8 cellular contexts compared by ENCODE assay signal in the genomic region with DNA sequence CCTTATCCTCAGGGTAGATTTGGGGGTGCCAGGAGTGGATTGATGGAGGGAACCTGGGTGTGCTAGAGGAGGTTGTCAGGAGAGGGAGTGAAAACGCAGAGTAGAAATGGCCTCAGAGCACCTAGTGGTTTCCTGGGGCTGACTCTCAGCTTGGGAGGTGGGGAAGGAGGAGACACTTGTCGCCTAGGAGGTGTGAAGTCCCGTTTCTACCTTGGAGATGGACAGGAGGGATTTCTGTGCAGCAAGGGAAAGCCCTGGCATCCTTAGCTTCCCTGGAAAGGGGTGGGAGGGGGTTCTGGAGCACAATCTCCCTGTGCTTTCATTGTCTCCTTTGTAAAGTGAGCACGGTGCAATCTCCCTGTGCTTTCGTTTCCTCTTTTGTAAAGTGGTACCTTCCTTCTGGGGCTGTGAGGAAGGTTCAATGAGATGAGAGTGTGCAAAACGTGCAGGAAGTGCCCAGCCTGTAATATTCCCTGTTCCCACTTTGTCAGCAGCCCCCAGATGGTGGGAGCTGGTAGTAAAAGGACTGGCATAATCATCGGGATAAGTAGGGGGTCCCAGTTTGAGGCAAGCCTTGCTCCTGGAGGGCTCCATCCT. TPM values are rescaled to one million over a fixed set of nuclear protein-coding genes. Genes with fewer than 3 reads are reported as not detected.
A peak's percentile ranks its signal among the peaks of the same experiment; 100 is the strongest.
DNase-seq lines count a peak whose midpoint lies in the region; ATAC-seq lines count a peak whose summit lies in the region.

No MANE protein-coding gene starts in this region.

- no peaks in the 10 kb centered on the region for H3K9me3 Mint-ChIP-seq in activated T-cell treated with anti-CD3 and anti-CD28 coated beads, Interleukin-2, amount 50 U/mL, for 24 hours
- no peaks in the 10 kb centered on the region for H3K9me3 Mint-ChIP-seq in activated CD4-positive, alpha-beta memory T cell treated with anti-CD3 and anti-CD28 coated beads, Interleukin-2, amount 10 ng/mL, durations not matched to agents 7 days and 5 days
- no peaks in the 10 kb centered on the region for H3K9me3 Mint-ChIP-seq in stimulated activated naive CD8-positive, alpha-beta T cell treated with anti-CD3 and anti-CD28 coated beads, Interleukin-15, Interleukin-2, amounts not matched to agents 100 ng/mL and 50 ng/mL, for 24 hours

- peak overlapping the region; percentile 83 for H3K4me3 Mint-ChIP-seq in activated T-cell treated with anti-CD3 and anti-CD28 coated beads, Interleukin-2, amount 50 U/mL, for 24 hours
- H3K4me3 Mint-ChIP-seq in activated CD4-positive, alpha-beta memory T cell treated with anti-CD3 and anti-CD28 coated beads, Interleukin-2, amount 10 ng/mL, durations not matched to agents 7 days and 5 days = peak overlapping the region; percentile 82
- peak overlapping the region; percentile 84 for H3K4me3 Mint-ChIP-seq in stimulated activated naive CD8-positive, alpha-beta T cell treated with anti-CD3 and anti-CD28 coated beads, Interleukin-15, Interleukin-2, amounts not matched to agents 100 ng/mL and 50 ng/mL, for 24 hours

- DNase-seq in activated T-cell treated with anti-CD3 and anti-CD28 coated beads, Interleukin-2, amount 50 U/mL, for 24 hours = peak; percentile 44
- no peak for DNase-seq in activated T-cell treated with anti-CD3 and anti-CD28 coated beads for 4 hours
- peak; percentile 42 for DNase-seq in activated CD4-positive, alpha-beta memory T cell treated with anti-CD3 and anti-CD28 coated beads, Interleukin-2, amount 10 ng/mL, durations not matched to agents 7 days and 5 days
- no peak for DNase-seq in retina
- DNase-seq in hepatic stellate cell (ENCODE audit: low spot score) = no peak
- no peak for DNase-seq in DMS114 treated with DMSO at 0.1 percent for 48 hours (lab: John Stamatoyannopoulos, UW; ENCODE audit: unreplicated experiment)

- ATAC-seq in HG02840 (IDR thresholded peaks at IDR 0.05; ENCODE audit: low FRiP score, unreplicated experiment) = peak; percentile 55

- H3K27ac Mint-ChIP-seq in activated T-cell treated with anti-CD3 and anti-CD28 coated beads, Interleukin-2, amount 50 U/mL, for 24 hours = peak overlapping the region; percentile 63
- peak overlapping the region; percentile 84 for H3K27ac Mint-ChIP-seq in activated CD4-positive, alpha-beta memory T cell treated with anti-CD3 and anti-CD28 coated beads, Interleukin-2, amount 10 ng/mL, durations not matched to agents 7 days and 5 days
- peak overlapping the region; percentile 77 for H3K27ac Mint-ChIP-seq in stimulated activated naive CD8-positive, alpha-beta T cell treated with anti-CD3 and anti-CD28 coated beads, Interleukin-15, Interleukin-2, amounts not matched to agents 100 ng/mL and 50 ng/mL, for 24 hours

- peaks cover 13% of the 10 kb centered on the region for H3K36me3 Mint-ChIP-seq in activated T-cell treated with anti-CD3 and anti-CD28 coated beads, Interleukin-2, amount 50 U/mL, for 24 hours (ENCODE audit: low read depth)
- H3K36me3 Mint-ChIP-seq in activated CD4-positive, alpha-beta memory T cell treated with anti-CD3 and anti-CD28 coated beads, Interleukin-2, amount 10 ng/mL, durations not matched to agents 7 days and 5 days (ENCODE audit: low read depth) = peaks cover 58% of the 10 kb centered on the region
- H3K36me3 Mint-ChIP-seq in stimulated activated naive CD8-positive, alpha-beta T cell treated with anti-CD3 and anti-CD28 coated beads, Interleukin-15, Interleukin-2, amounts not matched to agents 100 ng/mL and 50 ng/mL, for 24 hours (ENCODE audit: low read depth) = peaks cover 8% of the 10 kb centered on the region

- peaks cover 41% of the 10 kb centered on the region for H3K4me1 Mint-ChIP-seq in activated T-cell treated with anti-CD3 and anti-CD28 coated beads, Interleukin-2, amount 50 U/mL, for 24 hours (ENCODE audit: low read depth)
- H3K4me1 Mint-ChIP-seq in activated CD4-positive, alpha-beta memory T cell treated with anti-CD3 and anti-CD28 coated beads, Interleukin-2, amount 10 ng/mL, durations not matched to agents 7 days and 5 days = peaks cover 55% of the 10 kb centered on the region
- H3K4me1 Mint-ChIP-seq in stimulated activated naive CD8-positive, alpha-beta T cell treated with anti-CD3 and anti-CD28 coated beads, Interleukin-15, Interleukin-2, amounts not matched to agents 100 ng/mL and 50 ng/mL, for 24 hours (ENCODE audit: low read depth) = peaks cover 33% of the 10 kb centered on the region

- H3K27me3 Mint-ChIP-seq in activated T-cell treated with anti-CD3 and anti-CD28 coated beads, Interleukin-2, amount 50 U/mL, for 24 hours = no peaks in the 10 kb centered on the region
- no peaks in the 10 kb centered on the region for H3K27me3 Mint-ChIP-seq in activated CD4-positive, alpha-beta memory T cell treated with anti-CD3 and anti-CD28 coated beads, Interleukin-2, amount 10 ng/mL, durations not matched to agents 7 days and 5 days
- H3K27me3 Mint-ChIP-seq in stimulated activated naive CD8-positive, alpha-beta T cell treated with anti-CD3 and anti-CD28 coated beads, Interleukin-15, Interleukin-2, amounts not matched to agents 100 ng/mL and 50 ng/mL, for 24 hours = no peaks in the 10 kb centered on the region

- POLR2A ChIA-PET in activated CD4-positive, alpha-beta memory T cell treated with anti-CD3 and anti-CD28 coated beads, Interleukin-2, amount 10 ng/mL, durations not matched to agents 7 days and 5 days (lab: Charles Lee) = interaction anchor here (0.6 to 3.4 kb wide), 7 partner anchors 9 to 560 kb away, joined by 3 to 47 read pairs (median 5); partner anchors contain the start of genes OAS1 and OAS2

- CTCF ChIA-PET in activated CD4-positive, alpha-beta memory T cell treated with anti-CD3 and anti-CD28 coated beads, Interleukin-2, amount 10 ng/mL, durations not matched to agents 7 days and 5 days (lab: Charles Lee) = interaction anchor here (1.1 to 2.6 kb wide), 5 partner anchors 33 to 53 kb away, joined by 4 to 14 read pairs (median 5); partner anchors contain the start of genes OAS1 and OAS2

RNA-seq across cellular contexts. Expression of gene OAS3, which starts 1.6 kb away (rescaled TPM):
- 100 to 1,000 TPM; 260 to 265 TPM for total RNA-seq in activated CD4-positive, alpha-beta memory T cell treated with anti-CD3 and anti-CD28 coated beads, Interleukin-2, amount 10 ng/mL, durations not matched to agents 7 days and 5 days

RNA-seq across cellular contexts. Expression of gene OAS1, which starts 33.1 kb away (rescaled TPM):
- total RNA-seq in activated CD4-positive, alpha-beta memory T cell treated with anti-CD3 and anti-CD28 coated beads, Interleukin-2, amount 10 ng/mL, durations not matched to agents 7 days and 5 days = 100 to 1,000 TPM; 246 to 248 TPM

RNA-seq across cellular contexts. Expression of gene OAS2, which starts 38.5 kb away (rescaled TPM):
- 100 to 1,000 TPM; 327 to 331 TPM for total RNA-seq in activated CD4-positive, alpha-beta memory T cell treated with anti-CD3 and anti-CD28 coated beads, Interleukin-2, amount 10 ng/mL, durations not matched to agents 7 days and 5 days

Comparison
In these comparisons a context has a peak if more than half of its experiments do, and no peak if none do; other contexts are left out.
1. DNase-seq: peak in activated T-cell treated with anti-CD3 and anti-CD28 coated beads, Interleukin-2, amount 50 U/mL, for 24 hours (single experiment) and activated CD4-positive, alpha-beta memory T cell treated with anti-CD3 and anti-CD28 coated beads, Interleukin-2, amount 10 ng/mL, durations not matched to agents 7 days and 5 days (single experiment); none in activated T-cell treated with anti-CD3 and anti-CD28 coated beads for 4 hours (single experiment), retina (single experiment), hepatic stellate cell (single experiment) and DMS114 treated with DMSO at 0.1 percent for 48 hours (single experiment).
2. Peak in every context shown above with its lines, with median percentiles within 50 percentile points of each other: H3K27ac Mint-ChIP-seq and H3K4me3 Mint-ChIP-seq.